In genomic region chr9:137029058-137029922, GRCh38 we compare ENCODE assay signal across 8 cellular contexts. TPM values are rescaled to one million over a fixed set of nuclear protein-coding genes. Genes with fewer than 3 reads are reported as not detected.
DNase-seq lines count a peak whose midpoint lies in the region; ATAC-seq, FAIRE-seq and TF ChIP-seq lines count a peak whose summit lies in the region.

No MANE protein-coding gene starts in this region.

- ATAC-seq in activated naive CD8-positive, alpha-beta T cell treated with anti-CD3 and anti-CD28 coated beads, Interleukin-2, amount 50 U/mL, for 24 hours: peak; percentile 41
- peak; percentile 61 to 74 for ATAC-seq in left cardiac atrium
- no peak for ATAC-seq in GM19455 (IDR thresholded peaks at IDR 0.05; ENCODE audit: unreplicated experiment)

- no peak overlapping the region for H3K27ac ChIP-seq in prostate gland
- no peak overlapping the region for H3K27ac ChIP-seq in urinary bladder (ENCODE audit: low read depth)

- no peaks in the 10 kb centered on the region for H3K9me3 ChIP-seq in prostate gland

- H3K27me3 ChIP-seq in GM06990 (replicated peaks; ENCODE audit: control insufficient read depth, insufficient read depth, low read length) (no peaks in the 10 kb centered on the region; the same call in 1 of the 2 replicates), prostate gland (replicated peaks; ENCODE audit: insufficient read depth) (no peaks in the 10 kb centered on the region)

- FAIRE-seq in HTR-8/SVneo (lab: Jason Lieb, UNC): peak; percentile 59

- TF ChIP-seq CTCF in GM06990 (IDR thresholded peaks at IDR 0.05; ENCODE audit: insufficient read depth, low read length, poor library complexity, severe bottlenecking): peak; percentile 98
- TF ChIP-seq CTCF in prostate gland (IDR thresholded peaks at IDR 0.05): peak; percentile 63 to 82 (median 72)

- H3K9me3 Mint-ChIP-seq in activated naive CD8-positive, alpha-beta T cell treated with anti-CD3 and anti-CD28 coated beads, Interleukin-2, amount 50 U/mL, for 24 hours: no peaks in the 10 kb centered on the region

- no peaks in the 10 kb centered on the region for H3K36me3 Mint-ChIP-seq in activated naive CD8-positive, alpha-beta T cell treated with anti-CD3 and anti-CD28 coated beads, Interleukin-2, amount 50 U/mL, for 24 hours (ENCODE audit: low read depth)

- no peak for TF ChIP-seq POLR2A in prostate gland (IDR thresholded peaks at IDR 0.05)

- peak; percentile 82 for DNase-seq in GM06990 (ENCODE audit: extremely low read depth, insufficient read length)
- peak; percentile 74 for DNase-seq in HTR-8/SVneo (ENCODE audit: insufficient read length, low spot score)
- DNase-seq in SKM-1 treated with dmso at 0.1 percent for 144 hours (lab: John Stamatoyannopoulos, UW; ENCODE audit: unreplicated experiment): peak; percentile 56
- DNase-seq in activated naive CD8-positive, alpha-beta T cell treated with anti-CD3 and anti-CD28 coated beads, Interleukin-2, amount 50 U/mL, for 24 hours: peak; percentile 88
- peak; percentile 86 for DNase-seq in left cardiac atrium
- peak; percentile 53 for DNase-seq in prostate gland (ENCODE audit: low spot score)

- intact Hi-C loops in left cardiac atrium (cut with DNase I): no loop called here
- intact Hi-C loops in prostate gland (cut with DNase I): no loop called here

- peak overlapping the region; percentile 66 for H3K4me3 Mint-ChIP-seq in activated naive CD8-positive, alpha-beta T cell treated with anti-CD3 and anti-CD28 coated beads, Interleukin-2, amount 50 U/mL, for 24 hours

- no peaks in the 10 kb centered on the region for H3K36me3 ChIP-seq in GM06990 (ENCODE audit: control insufficient read depth, insufficient read depth, low read length)
- H3K36me3 ChIP-seq in prostate gland: no peaks in the 10 kb centered on the region
- H3K36me3 ChIP-seq in urinary bladder (ENCODE audit: insufficient read depth): no peaks in the 10 kb centered on the region

- H3K27me3 Mint-ChIP-seq in activated naive CD8-positive, alpha-beta T cell treated with anti-CD3 and anti-CD28 coated beads, Interleukin-2, amount 50 U/mL, for 24 hours: peaks cover 4% of the 10 kb centered on the region

- 40% methylated on average over 19 of the region's 19 CpGs for WGBS in prostate gland
- 34% methylated on average over 19 of the region's 19 CpGs for WGBS in urinary bladder

- H3K4me1 ChIP-seq in prostate gland (replicated peaks) (peaks cover 32% of the 10 kb centered on the region), urinary bladder (ENCODE audit: insufficient read depth) (no peaks in the 10 kb centered on the region)

- no peak overlapping the region for H3K27ac Mint-ChIP-seq in activated naive CD8-positive, alpha-beta T cell treated with anti-CD3 and anti-CD28 coated beads, Interleukin-2, amount 50 U/mL, for 24 hours

- H3K4me1 Mint-ChIP-seq in activated naive CD8-positive, alpha-beta T cell treated with anti-CD3 and anti-CD28 coated beads, Interleukin-2, amount 50 U/mL, for 24 hours: peaks cover 41% of the 10 kb centered on the region

- H3K4me3 ChIP-seq in GM06990 (replicated peaks; ENCODE audit: low read depth, low read length) (no peak overlapping the region; the same call in 1 of the 2 replicates), prostate gland (peak overlapping the region in 1 of 2 donors; percentile 52), urinary bladder (ENCODE audit: low read depth, low read length) (peak overlapping the region; percentile 64)

RNA-seq across cellular contexts. Expression of gene ABCA2, which starts 1.3 kb away (rescaled TPM):
- total RNA-seq in left cardiac atrium: 10 to 100 TPM; 30.0 to 33.2 TPM
- total RNA-seq in prostate gland: 10 to 100 TPM; 27.4 to 79.1 TPM
- total RNA-seq in urinary bladder: 11.1 TPM
- 30.8 TPM for polyA plus RNA-seq in urinary bladder

RNA-seq across cellular contexts. Expression of gene FUT7, which starts 2.6 kb away (rescaled TPM):
- under 1 TPM; 0.24 to 0.35 TPM for total RNA-seq in left cardiac atrium
- total RNA-seq in prostate gland: under 1 TPM in 1 of 2 donors, not detected in 1; 0.57 TPM
- not detected for total RNA-seq in urinary bladder
- polyA plus RNA-seq in urinary bladder: 0.18 TPM

RNA-seq across cellular contexts. Expression of gene NPDC1, which starts 16.7 kb away (rescaled TPM):
- total RNA-seq in left cardiac atrium: 10 to 100 TPM; 75.4 to 87.3 TPM
- total RNA-seq in prostate gland: 100 to 1,000 TPM; 384 to 427 TPM
- total RNA-seq in urinary bladder: 17.9 TPM
- 120 TPM for polyA plus RNA-seq in urinary bladder

RNA-seq across cellular contexts. Expression of gene ENTPD2, which starts 24.6 kb away (rescaled TPM):
- total RNA-seq in left cardiac atrium (1 to 10 TPM in 1 of 2 donors, under 1 TPM in 1; 0.60 to 2.2 TPM), prostate gland (10 to 100 TPM in 1 of 2 donors, 1 to 10 TPM in 1; 9.8 to 10.9 TPM), urinary bladder (6.4 TPM)
- 2.8 TPM for polyA plus RNA-seq in urinary bladder

RNA-seq across cellular contexts. Expression of gene CLIC3, which starts 32.9 kb away (rescaled TPM):
- 1 to 10 TPM; 2.6 to 8.5 TPM for total RNA-seq in left cardiac atrium
- 1 to 10 TPM; 4.2 to 6.7 TPM for total RNA-seq in prostate gland
- 3.6 TPM for total RNA-seq in urinary bladder
- 11.0 TPM for polyA plus RNA-seq in urinary bladder

Comparison
In these comparisons a context has a peak if more than half of its experiments do, and no peak if none do; other contexts are left out.
1. RNA of gene NPDC1, which starts 16.7 kb away (total RNA-seq): 384 to 427 TPM in prostate gland; 75.4 to 87.3 TPM in left cardiac atrium and 17.9 TPM in urinary bladder (single experiment); every median in the first group is over 4 times any median in the second.
2. Peak in every context shown above with its lines, with median percentiles within 50 percentile points of each other: DNase-seq.